ENCODE assay signal across 8 cellular contexts in the genomic region with DNA sequence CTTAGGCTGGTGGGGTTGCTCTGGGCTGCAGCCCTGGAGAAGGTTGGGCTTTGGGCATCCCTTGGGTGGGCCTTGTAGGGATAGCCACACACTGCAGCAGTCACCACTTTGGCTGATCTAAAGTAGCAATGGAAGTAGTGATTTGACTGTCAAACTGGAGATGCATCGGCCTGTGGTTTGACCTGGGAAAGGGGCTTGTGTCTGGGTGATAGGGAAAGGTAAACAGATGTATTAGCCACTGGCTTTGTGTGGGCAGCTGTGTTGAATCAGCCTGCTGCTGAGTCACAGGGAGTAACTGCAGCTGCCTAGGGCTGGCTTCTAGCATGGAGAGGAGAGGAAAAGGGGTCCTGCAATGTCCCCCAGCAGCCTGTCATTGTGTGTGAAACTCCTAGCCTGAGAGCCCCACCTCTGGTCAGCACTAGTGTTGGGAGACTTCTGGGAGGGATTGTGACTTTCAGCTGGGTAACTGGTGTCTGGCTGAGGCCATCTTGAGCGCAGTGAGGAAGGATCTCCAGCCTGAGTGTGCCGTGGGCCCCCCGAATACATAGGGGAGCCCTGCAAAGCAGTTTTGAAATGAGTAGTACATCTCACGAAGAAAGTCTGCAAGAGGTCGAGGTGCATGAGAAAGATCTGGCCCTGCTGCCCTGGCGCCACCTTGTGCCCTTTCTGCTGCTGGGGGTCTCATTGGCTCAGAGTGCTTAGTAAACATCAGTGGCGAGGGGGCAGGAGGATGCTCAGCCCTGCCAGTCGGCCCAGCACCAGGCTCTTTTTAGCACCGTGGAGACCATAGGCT.
A peak's percentile ranks its signal among the peaks of the same experiment; 100 is the strongest.
DNase-seq lines count a peak whose midpoint lies in the region; ATAC-seq, FAIRE-seq and TF ChIP-seq lines count a peak whose summit lies in the region.

No MANE protein-coding gene starts in this region.

- no peak for TF ChIP-seq EP300 in H1 (IDR thresholded peaks at IDR 0.05; ENCODE audit: borderline replicate concordance in 1 of 2, low read depth in 2 of 2, low read length in 2 of 2)

- peak overlapping the region; percentile 36 for H2AFZ ChIP-seq in H1 (ENCODE audit: low read length)

- H3K4me3 Mint-ChIP-seq in stimulated activated naive CD8-positive, alpha-beta T cell treated with anti-CD3 and anti-CD28 coated beads, Interleukin-15, amount 100 ng/mL, for 72 hours: no peak overlapping the region

- no peak overlapping the region for H3K4me2 ChIP-seq in H1 (ENCODE audit: insufficient read depth in 1 of 2, low read depth in 2 of 2, low read length in 2 of 2)

- in situ Hi-C loops in HAP-1 (cut with MboI; ENCODE audit: low sequenced_read_pairs): no loop called here

- H3K4me1 Mint-ChIP-seq in stimulated activated naive CD8-positive, alpha-beta T cell treated with anti-CD3 and anti-CD28 coated beads, Interleukin-15, amount 100 ng/mL, for 72 hours: no peaks in the 10 kb centered on the region

- CTCF ChIA-PET in H1 (lab: Charles Lee; ENCODE audit: partially characterized antibody): interaction anchor here (0.8 to 1.9 kb wide), 6 partner anchors 20 to 145 kb away, joined by 3 to 9 read pairs (median 4); no protein-coding TSS in a partner anchor

- no peak for TF ChIP-seq POLR2A in H1 (IDR thresholded peaks at IDR 0.05; ENCODE audit: control extremely low read depth in 1 of 2, low read depth in 2 of 2, low read length in 2 of 2)

- no peaks in the 10 kb centered on the region; a peak in 1 of 7 replicates for H3K4me1 ChIP-seq in H1 (replicated peaks in 1 of 4; ENCODE audit: control insufficient read depth in 3 of 4, insufficient read depth in 4 of 4, low read length in 3 of 4)
- peaks cover 10% of the 10 kb centered on the region for H3K4me1 ChIP-seq in HAP-1

- H2BK15ac ChIP-seq in H1 (ENCODE audit: low read length): 0 out of 2 replicates have a peak overlapping the region, but pooled peaks have one; percentile 14

- H3K9me3 ChIP-seq in H1 (ENCODE audit: insufficient read depth in 2 of 2, low read depth in 1 of 2, low read length in 1 of 2): no peaks in the 10 kb centered on the region
- H3K9me3 ChIP-seq in HAP-1: no peaks in the 10 kb centered on the region

- no peak overlapping the region for H3K27ac Mint-ChIP-seq in stimulated activated naive CD8-positive, alpha-beta T cell treated with anti-CD3 and anti-CD28 coated beads, Interleukin-15, amount 100 ng/mL, for 72 hours

- WGBS in H1 (ENCODE audit: extremely low coverage in 1 of 2, insufficient coverage in 1 of 2, insufficient read length in 1 of 2, insufficient replicate concordance in 2 of 2, low coverage in 1 of 2, low lambda C conversion rate in 2 of 2, missing lambda C conversion rate in 1 of 2), 2 experiments: 76% methylated on average over 9 of the region's 10 CpGs; no CpG with 5 or more reads in 1 of the 2 experiments

- no peak overlapping the region for H4K5ac ChIP-seq in H1 (ENCODE audit: insufficient read length, low read depth, low read length)

- H3K36me3 ChIP-seq in H1 (ENCODE audit: control insufficient read depth in 2 of 4, insufficient read depth in 4 of 4, low read length in 3 of 4) (no peaks in the 10 kb centered on the region), HAP-1 (replicated peaks) (no peaks in the 10 kb centered on the region)

- no peak overlapping the region for H3K9ac ChIP-seq in H1 (replicated peaks in 1 of 4; ENCODE audit: extremely low read depth in 1 of 4, low read depth in 3 of 4, low read length in 3 of 4)

- H3K27me3 Mint-ChIP-seq in stimulated activated naive CD8-positive, alpha-beta T cell treated with anti-CD3 and anti-CD28 coated beads, Interleukin-15, amount 100 ng/mL, for 72 hours: no peaks in the 10 kb centered on the region

- H2BK12ac ChIP-seq in H1 (ENCODE audit: low read depth, low read length): no peak overlapping the region

- no peak overlapping the region for H2BK5ac ChIP-seq in H1 (ENCODE audit: low read depth, low read length)

- no peak overlapping the region for H4K8ac ChIP-seq in H1 (ENCODE audit: extremely low read depth, insufficient read depth, low read length)

- H3K18ac ChIP-seq in H1 (ENCODE audit: extremely low read depth, low read length): no peak overlapping the region

- no peak overlapping the region for H3K14ac ChIP-seq in H1 (ENCODE audit: insufficient read length)

- no peaks in the 10 kb centered on the region for H3K79me2 ChIP-seq in H1 (ENCODE audit: control insufficient read depth in 1 of 2, insufficient read depth in 2 of 2, low read length in 2 of 2)

- no peaks in the 10 kb centered on the region for H3K79me1 ChIP-seq in H1 (ENCODE audit: low read depth, low read length)

- peak; percentile 57 to 68 for TF ChIP-seq RAD21 in H1 (IDR thresholded peaks at IDR 0.05 in 1 of 2, conservative IDR thresholded peaks at IDR 0.05 in 1 of 2; ENCODE audit: low read depth in 2 of 2, low read length in 2 of 2)

- H3K4ac ChIP-seq in H1 (replicated peaks; ENCODE audit: insufficient read length, low read depth, low read length): no peak overlapping the region

- ATAC-seq in stimulated activated naive CD8-positive, alpha-beta T cell treated with anti-CD3 and anti-CD28 coated beads, Interleukin-15, Interleukin-2, amounts not matched to agents 100 U/mL and 50 U/mL, for 24 hours: peak; percentile 49
- ATAC-seq in stimulated activated naive CD8-positive, alpha-beta T cell treated with anti-CD3 and anti-CD28 coated beads, Interleukin-15, amount 100 ng/mL, for 72 hours: no peak
- ATAC-seq in GM21619 (IDR thresholded peaks at IDR 0.05; ENCODE audit: unreplicated experiment): no peak

- FAIRE-seq in HTR-8/SVneo (lab: Jason Lieb, UNC) (no peak), H1 (lab: Jason Lieb, UNC) (no peak)

- no peak overlapping the region for H2BK120ac ChIP-seq in H1 (replicated peaks; ENCODE audit: low read depth, low read length)

- no peak overlapping the region for H3K27ac ChIP-seq in H1 (ENCODE audit: low read depth, low read length)

- H4K91ac ChIP-seq in H1 (replicated peaks; ENCODE audit: insufficient read length, low read length): no peak overlapping the region

- TF ChIP-seq CTCF in H1 (IDR thresholded peaks at IDR 0.05; ENCODE audit: control extremely low read depth in 1 of 3, insufficient read depth in 1 of 3, low read depth in 1 of 3, low read length in 3 of 3): peak; percentile 51 to 67 (median 51)

- no peak overlapping the region for H2AK5ac ChIP-seq in H1 (ENCODE audit: low read depth, low read length)

- DNase-seq in stimulated activated naive CD8-positive, alpha-beta T cell treated with anti-CD3 and anti-CD28 coated beads, Interleukin-15, Interleukin-2, amounts not matched to agents 100 U/mL and 50 U/mL, for 24 hours: no peak
- no peak for DNase-seq in stimulated activated naive CD8-positive, alpha-beta T cell treated with anti-CD3 and anti-CD28 coated beads, Interleukin-15, amount 100 ng/mL, for 72 hours
- DNase-seq in HTR-8/SVneo (ENCODE audit: insufficient read length, low spot score) (peak; percentile 15), H1 (ENCODE audit: low read depth in 1 of 2, low spot score in 2 of 2) (peak; percentile 13 to 55), Ammon's horn (ENCODE audit: low spot score) (no peak), activated gamma-delta T cell (lab: John Stamatoyannopoulos, UW) (no peak), HAP-1 (ENCODE audit: low spot score in 2 of 2) (no peak)

- no peak overlapping the region for H3K4me3 ChIP-seq in H1 (ENCODE audit: extremely low read depth in 1 of 4, insufficient read depth in 2 of 4, low read depth in 3 of 4, low read length in 4 of 4)
- H3K4me3 ChIP-seq in HAP-1: no peak overlapping the region

- H2BK20ac ChIP-seq in H1 (ENCODE audit: low read length): no peak overlapping the region

- no peak overlapping the region for H3K56ac ChIP-seq in H1 (replicated peaks; ENCODE audit: insufficient read length, low read depth, low read length)

- POLR2A ChIA-PET in H1 (lab: Charles Lee; ENCODE audit: partially characterized antibody): no interaction called here

- no peaks in the 10 kb centered on the region for H4K20me1 ChIP-seq in H1 (replicated peaks in 1 of 2; ENCODE audit: control insufficient read depth in 1 of 2, insufficient read depth in 2 of 2, low read length in 2 of 2)

- no peaks in the 10 kb centered on the region for H3K27me3 ChIP-seq in H1 (replicated peaks in 1 of 4; ENCODE audit: control insufficient read depth in 3 of 4, extremely low read depth in 1 of 4, insufficient read depth in 3 of 4, low read length in 3 of 4)
- H3K27me3 ChIP-seq in HAP-1 (ENCODE audit: low read depth): no peaks in the 10 kb centered on the region

- H3K9me3 Mint-ChIP-seq in stimulated activated naive CD8-positive, alpha-beta T cell treated with anti-CD3 and anti-CD28 coated beads, Interleukin-15, amount 100 ng/mL, for 72 hours: no peaks in the 10 kb centered on the region

- H3K23ac ChIP-seq in H1 (ENCODE audit: insufficient read length): no peak overlapping the region

- H3K23me2 ChIP-seq in H1 (ENCODE audit: low read depth, low read length): no peaks in the 10 kb centered on the region

TF ChIP-seq in H1, 55 proteins besides CTCF, POLR2A, EP300 and RAD21:
- TF ChIP-seq POLR2AphosphoS5 (IDR thresholded peaks at IDR 0.05; ENCODE audit: low read depth, low read length): no peak
- no peak for TF ChIP-seq JUND (IDR thresholded peaks at IDR 0.05; ENCODE audit: low read length)
- no peak for TF ChIP-seq CTBP2 (IDR thresholded peaks at IDR 0.05; ENCODE audit: borderline replicate concordance, insufficient read depth, insufficient read length, low read length)
- TF ChIP-seq EZH2 (IDR thresholded peaks at IDR 0.05; ENCODE audit: low read depth, low read length, severe bottlenecking): no peak
- TF ChIP-seq, protein P1, sequence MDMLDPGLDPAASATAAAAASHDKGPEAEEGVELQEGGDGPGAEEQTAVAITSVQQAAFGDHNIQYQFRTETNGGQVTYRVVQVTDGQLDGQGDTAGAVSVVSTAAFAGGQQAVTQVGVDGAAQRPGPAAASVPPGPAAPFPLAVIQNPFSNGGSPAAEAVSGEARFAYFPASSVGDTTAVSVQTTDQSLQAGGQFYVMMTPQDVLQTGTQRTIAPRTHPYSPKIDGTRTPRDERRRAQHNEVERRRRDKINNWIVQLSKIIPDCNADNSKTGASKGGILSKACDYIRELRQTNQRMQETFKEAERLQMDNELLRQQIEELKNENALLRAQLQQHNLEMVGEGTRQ (IDR thresholded peaks at IDR 0.05; ENCODE audit: low read length): no peak
- TF ChIP-seq RXRA (IDR thresholded peaks at IDR 0.05; ENCODE audit: insufficient read depth, low read depth, low read length): no peak
- TF ChIP-seq BRCA1 (IDR thresholded peaks at IDR 0.05; ENCODE audit: low read depth, low read length): no peak
- TF ChIP-seq POU5F1 (IDR thresholded peaks at IDR 0.05; ENCODE audit: low read depth, low read length): no peak
- TF ChIP-seq TCF12 (IDR thresholded peaks at IDR 0.05; ENCODE audit: low read depth, low read length): no peak
- no peak for TF ChIP-seq FOSL1 (IDR thresholded peaks at IDR 0.05; ENCODE audit: insufficient read depth, low read depth, low read length)

Comparison
In these comparisons a context has a peak if more than half of its experiments do, and no peak if none do; other contexts are left out.
1. DNase-seq: peak in HTR-8/SVneo (single experiment) and H1 (2 of 2); none in stimulated activated naive CD8-positive, alpha-beta T cell treated with anti-CD3 and anti-CD28 coated beads, Interleukin-15, Interleukin-2, amounts not matched to agents 100 U/mL and 50 U/mL, for 24 hours (single experiment), stimulated activated naive CD8-positive, alpha-beta T cell treated with anti-CD3 and anti-CD28 coated beads, Interleukin-15, amount 100 ng/mL, for 72 hours (0 of 2), Ammon's horn (single experiment), activated gamma-delta T cell (single experiment) and HAP-1 (0 of 2).